ENCODE assay signal across 22 cellular contexts in the genomic region with DNA sequence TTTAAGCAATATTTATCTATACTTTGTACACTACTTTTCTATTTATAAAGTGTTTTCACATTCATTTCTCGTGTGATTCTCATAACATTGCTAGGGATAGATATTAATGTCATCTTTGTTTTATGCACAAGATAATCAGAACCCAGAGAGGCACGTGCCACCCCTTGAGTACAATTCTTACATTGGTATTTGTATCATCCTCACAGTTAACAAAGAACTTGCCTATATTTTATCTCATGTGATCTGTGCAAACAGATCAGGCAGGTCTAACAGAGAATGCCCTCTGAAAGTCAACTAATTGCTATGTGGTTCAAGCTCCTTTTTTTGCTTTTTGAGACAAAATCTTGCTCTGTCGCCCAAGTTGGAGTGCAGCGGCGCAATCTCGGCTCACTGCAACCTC.
"Had no signal": no experiment of that assay in that cellular context is flagged by ENCODE, and none has a peak within 500 bp of the region (broad histone marks: within the 10 kb centered on the region; RNA-seq: fewer than 3 reads in every experiment).

No MANE protein-coding gene starts in this region.

- DNase-seq: stimulated activated CD4-positive, alpha-beta T cell treated with anti-CD3 and anti-CD28 coated beads, Interleukin-2, amount 100 ng/mL, for 48 hours; stimulated activated CD4-positive, alpha-beta T cell treated with anti-CD3 and anti-CD28 coated beads, Interleukin-4, amount 100 ng/mL, for 1 hour; stimulated activated CD4-positive, alpha-beta T cell treated with anti-CD3 and anti-CD28 coated beads, Interleukin-4, amount 100 ng/mL, for 24 hours; stimulated activated CD4-positive, alpha-beta T cell treated with anti-CD3 and anti-CD28 coated beads, Interleukin-4, amount 100 ng/mL, for 4 hours; stimulated activated CD8-positive, alpha-beta memory T cell treated with anti-CD3 and anti-CD28 coated beads, Interleukin-4, amount 100 ng/mL, for 48 hours; stimulated activated naive B cell treated with anti-CD40 and anti-IgM and Interleukin-4, amounts not matched to agents 10 μg/mL and 1 μg/mL and 100 μg/mL, for 72 hours; stimulated activated naive CD4-positive, alpha-beta T cell; stimulated activated naive CD4-positive, alpha-beta T cell treated with Interleukin-2 at 50 U/mL for 16 hours; stimulated activated naive CD8-positive, alpha-beta T cell treated with anti-CD3 and anti-CD28 coated beads, Interleukin-15, amount 100 ng/mL, for 72 hours; stimulated activated naive CD8-positive, alpha-beta T cell treated with anti-CD3 and anti-CD28 coated beads, Interleukin-15, Interleukin-2, amounts not matched to agents 100 U/mL and 50 U/mL, for 24 hours; stomach; substantia nigra; testis; thyroid gland; tibial artery; transverse colon; trophoblast cell; upper lobe of left lung; upper lobe of right lung; uterus had no signal

- ATAC-seq: stimulated activated effector memory CD8-positive, alpha-beta T cell treated with anti-CD3 and anti-CD28 coated beads, Interleukin-12 subunit alpha, Interleukin-12 subunit beta, amount 100 ng/mL, for 72 hours; stimulated activated memory B cell treated with anti-CD40 and anti-IgM and Interleukin-4, amounts not matched to agents 10 μg/mL and 1 μg/mL and 100 μg/mL, for 72 hours; stimulated activated naive B cell treated with anti-CD40 and anti-IgM and Interleukin-4, amounts not matched to agents 10 μg/mL and 1 μg/mL and 100 μg/mL, for 72 hours; stimulated activated naive CD8-positive, alpha-beta T cell treated with anti-CD3 and anti-CD28 coated beads, Interleukin-15, amount 100 ng/mL, for 72 hours; stimulated activated naive CD8-positive, alpha-beta T cell treated with anti-CD3 and anti-CD28 coated beads, Interleukin-15, Interleukin-2, amounts not matched to agents 100 U/mL and 50 U/mL, for 24 hours; upper lobe of right lung had no signal
